Comparison of ENCODE assay signal across 8 cellular contexts in genomic region chr3:196968233-196969000, GRCh38. TPM values are rescaled to one million over a fixed set of nuclear protein-coding genes. Genes with fewer than 3 reads are reported as not detected.
DNase-seq lines count a peak whose midpoint lies in the region; ATAC-seq and TF ChIP-seq lines count a peak whose summit lies in the region.

PIGZ (minus strand) TSS chr3:196968833; CDS start chr3:196952031, 16,802 bp downstream.

- H3K27me3 ChIP-seq in H7 (ENCODE audit: control insufficient read depth, insufficient read depth, low read length): peaks cover 61% of the 10 kb centered on the region
- no peaks in the 10 kb centered on the region for H3K27me3 ChIP-seq in MG63
- no peaks in the 10 kb centered on the region for H3K27me3 ChIP-seq in esophagus muscularis mucosa
- no peaks in the 10 kb centered on the region for H3K27me3 ChIP-seq in vagina

- TF ChIP-seq EP300 in esophagus muscularis mucosa (IDR thresholded peaks at IDR 0.05): no peak

- H3K4me3 Mint-ChIP-seq in activated CD8-positive, alpha-beta T cell treated with anti-CD3 and anti-CD28 coated beads for 36 hours: peak within 1 kb of the TSS; percentile 73
- H3K4me3 Mint-ChIP-seq in naive thymus-derived CD8-positive, alpha-beta T cell: peak within 1 kb of the TSS; percentile 71 to 94 (median 84)

- peaks cover 7% of the 10 kb centered on the region for H3K4me1 Mint-ChIP-seq in activated CD8-positive, alpha-beta T cell treated with anti-CD3 and anti-CD28 coated beads for 36 hours (ENCODE audit: low read depth)
- H3K4me1 Mint-ChIP-seq in naive thymus-derived CD8-positive, alpha-beta T cell: peaks cover 3 to 12% (median 6%) of the 10 kb centered on the region in 4 donors

- H3K4me3 ChIP-seq in H7 (ENCODE audit: insufficient read depth, low read depth, low read length) (peak within 1 kb of the TSS; percentile 52), MG63 (peak within 1 kb of the TSS; percentile 77), esophagus muscularis mucosa (peak within 1 kb of the TSS; percentile 84 to 93 (median 90)), vagina (peak within 1 kb of the TSS; percentile 90 to 98)

- peaks cover 13% of the 10 kb centered on the region for H3K27me3 Mint-ChIP-seq in activated CD8-positive, alpha-beta T cell treated with anti-CD3 and anti-CD28 coated beads for 36 hours
- H3K27me3 Mint-ChIP-seq in naive thymus-derived CD8-positive, alpha-beta T cell: peaks cover 0 to 19% (median 10%) of the 10 kb centered on the region in 5 donors

- H3K9me3 Mint-ChIP-seq in activated CD8-positive, alpha-beta T cell treated with anti-CD3 and anti-CD28 coated beads for 36 hours: no peaks in the 10 kb centered on the region
- no peaks in the 10 kb centered on the region for H3K9me3 Mint-ChIP-seq in naive thymus-derived CD8-positive, alpha-beta T cell

- H3K36me3 Mint-ChIP-seq in activated CD8-positive, alpha-beta T cell treated with anti-CD3 and anti-CD28 coated beads for 36 hours (ENCODE audit: low read depth): no peaks in the 10 kb centered on the region
- no peaks in the 10 kb centered on the region for H3K36me3 Mint-ChIP-seq in naive thymus-derived CD8-positive, alpha-beta T cell

- POLR2A ChIA-PET in activated CD8-positive, alpha-beta T cell treated with anti-CD3 and anti-CD28 coated beads for 36 hours (lab: Charles Lee): interaction anchor here (1.2 kb wide), 1 partner anchor 9 kb away, joined by 3 read pairs; no protein-coding TSS in a partner anchor
- POLR2A ChIA-PET in naive thymus-derived CD8-positive, alpha-beta T cell (lab: Charles Lee): interaction anchor here (1.5 to 3.7 kb wide), 2 partner anchors 9 to 26 kb away, joined by 6 to 14 read pairs; partner anchors contain the start of gene NCBP2

- TF ChIP-seq CTCF in activated CD8-positive, alpha-beta T cell treated with anti-CD3 and anti-CD28 coated beads for 36 hours (IDR thresholded peaks at IDR 0.05): no peak
- no peak for TF ChIP-seq CTCF in esophagus muscularis mucosa (IDR thresholded peaks at IDR 0.05)
- no peak for TF ChIP-seq CTCF in vagina (IDR thresholded peaks at IDR 0.05)

- H3K9me3 ChIP-seq in MG63 (no peaks in the 10 kb centered on the region), esophagus muscularis mucosa (no peaks in the 10 kb centered on the region), vagina (no peaks in the 10 kb centered on the region)

- ATAC-seq in activated CD8-positive, alpha-beta T cell treated with anti-CD3 and anti-CD28 coated beads for 36 hours: peak; percentile 75
- ATAC-seq in naive thymus-derived CD8-positive, alpha-beta T cell: peak; percentile 68 to 69

- intact Hi-C loops in activated CD8-positive, alpha-beta T cell treated with anti-CD3 and anti-CD28 coated beads for 36 hours (cut with micrococcal nuclease): loop anchor here (5.0 kb wide), 1 partner anchor 131 kb away; no protein-coding TSS in a partner anchor
- intact Hi-C loops in esophagus muscularis mucosa (cut with DNase I) (loop anchor here (5.0 kb wide), 1 partner anchor 131 kb away; no protein-coding TSS in a partner anchor), vagina (cut with DNase I) (loop anchor here (10.0 kb wide), 1 partner anchor 134 kb away; no protein-coding TSS in a partner anchor)

- H3K36me3 ChIP-seq in H7 (replicated peaks; ENCODE audit: control insufficient read depth, insufficient read depth, low read length) (no peaks in the 10 kb centered on the region), MG63 (peaks cover 5% of the 10 kb centered on the region), esophagus muscularis mucosa (peaks cover 0 to 10% (median 5%) of the 10 kb centered on the region in 4 donors), vagina (no peaks in the 10 kb centered on the region)

- no peak within 1 kb of the TSS for H3K27ac Mint-ChIP-seq in activated CD8-positive, alpha-beta T cell treated with anti-CD3 and anti-CD28 coated beads for 36 hours
- H3K27ac Mint-ChIP-seq in naive thymus-derived CD8-positive, alpha-beta T cell: peak within 1 kb of the TSS in 1 of 10 donors; percentile 22

- H3K27ac ChIP-seq in esophagus muscularis mucosa (replicated peaks in 1 of 4) (peak within 1 kb of the TSS; percentile 80 to 83 (median 80)), vagina (peak within 1 kb of the TSS; percentile 78)

- CTCF ChIA-PET in activated CD8-positive, alpha-beta T cell treated with anti-CD3 and anti-CD28 coated beads for 36 hours (lab: Charles Lee): interaction anchor here (1.1 to 2.2 kb wide), 6 partner anchors 9 to 131 kb away, joined by 3 to 6 read pairs (median 4); partner anchors contain the start of gene SENP5

- DNase-seq in NCI-H2227 (lab: John Stamatoyannopoulos, UW; ENCODE audit: unreplicated experiment) (peak; percentile 78), NCI-H2227 treated with DMSO at 0.1 percent for 48 hours (lab: John Stamatoyannopoulos, UW) (no peak), H7 (peak; percentile 87), MG63 (peak; percentile 61), esophagus muscularis mucosa (ENCODE audit: extremely low spot score) (no peak), vagina (ENCODE audit: extremely low spot score in 2 of 2) (no peak)
- DNase-seq in activated CD8-positive, alpha-beta T cell treated with anti-CD3 and anti-CD28 coated beads for 36 hours: peak; percentile 44
- DNase-seq in naive thymus-derived CD8-positive, alpha-beta T cell: peak in 5 of 10 donors; percentile 11 to 27 (median 22)

- TF ChIP-seq POLR2A in esophagus muscularis mucosa (IDR thresholded peaks at IDR 0.05; ENCODE audit: low read depth): no peak
- TF ChIP-seq POLR2A in vagina (IDR thresholded peaks at IDR 0.05): peak in 1 of 2 donors; percentile 1

- H3K4me1 ChIP-seq in esophagus muscularis mucosa: peaks cover 11 to 35% (median 24%) of the 10 kb centered on the region in 4 donors
- peaks cover 17% of the 10 kb centered on the region for H3K4me1 ChIP-seq in vagina

- WGBS in esophagus muscularis mucosa: 20% methylated on average over 5 of the region's 80 CpGs

RNA-seq across cellular contexts. Expression of gene PIGZ, which starts in this region (rescaled TPM):
- 0.55 and 1.2 TPM in 2 replicates for total RNA-seq in H7 (2014; rRNA removed; shearing (Covaris generic))
- total RNA-seq in MG63 (2014; rRNA removed; shearing (Covaris generic); ENCODE audit: low replicate concordance): 3.0 TPM in 1 of 2 replicates, not detected in the other
- under 1 TPM; 0.27 to 0.76 TPM for total RNA-seq in activated CD8-positive, alpha-beta T cell treated with anti-CD3 and anti-CD28 coated beads for 36 hours
- total RNA-seq in esophagus muscularis mucosa (10 to 100 TPM; 12.9 to 18.2 (median 15.4) TPM), vagina (9.8 TPM)
- under 1 TPM; 0.13 to 0.19 TPM for total RNA-seq in naive thymus-derived CD8-positive, alpha-beta T cell
- under 1 TPM in 2 of 3 donors, not detected in 1; 0.32 to 0.55 TPM for polyA plus RNA-seq in naive thymus-derived CD8-positive, alpha-beta T cell

Comparison
In these comparisons a context has a peak if more than half of its experiments do, and no peak if none do; other contexts are left out.
1. DNase-seq: peak in NCI-H2227 (single experiment), H7 (single experiment) and MG63 (single experiment); none in NCI-H2227 treated with DMSO at 0.1 percent for 48 hours (single experiment), esophagus muscularis mucosa (single experiment) and vagina (0 of 2).
2. Peak in DNase-seq and ATAC-seq in activated CD8-positive, alpha-beta T cell treated with anti-CD3 and anti-CD28 coated beads for 36 hours; RNA of the gene not detected or under 1 TPM.
3. Peak in ATAC-seq in naive thymus-derived CD8-positive, alpha-beta T cell; RNA of the gene not detected or under 1 TPM.
4. Peak in every context shown above with its lines, with median percentiles within 50 percentile points of each other: H3K4me3 ChIP-seq.